Comparison of ENCODE assay signal across 14 cellular contexts in genomic region chr10:102626026-102626686, GRCh38. TPM values are rescaled to one million over a fixed set of nuclear protein-coding genes. Genes with fewer than 3 reads are reported as not detected.
DNase-seq lines count a peak whose midpoint lies in the region; ATAC-seq and TF ChIP-seq lines count a peak whose summit lies in the region.
"Had no signal": no experiment of that assay in that cellular context is flagged by ENCODE, and none has a peak within 500 bp of the region (broad histone marks: within the 10 kb centered on the region; RNA-seq: fewer than 3 reads in every experiment).

No MANE protein-coding gene starts in this region.

- no peak overlapping the region for H3K4me3 Mint-ChIP-seq in GM23338
- H3K4me3 Mint-ChIP-seq: activated CD4-positive, alpha-beta memory T cell treated with anti-CD3 and anti-CD28 coated beads for 36 hours; natural killer cell treated with Interleukin-12 subunit alpha and Interleukin-12 subunit beta and Interleukin-15 and Interleukin-18, amount 100 ng/mL, for 72 hours had no signal

- peak overlapping the region; percentile 76 for H3K4me2 ChIP-seq in GM23338

- no peaks in the 10 kb centered on the region for H3K79me2 ChIP-seq in GM23338 (replicated peaks; ENCODE audit: insufficient read depth)

- H3K36me3 ChIP-seq in GM23338 (ENCODE audit: insufficient read depth), result no peaks in the 10 kb centered on the region
- no peaks in the 10 kb centered on the region for H3K36me3 ChIP-seq in muscle layer of colon (ENCODE audit: insufficient read depth, low read length)
- H3K36me3 ChIP-seq in stomach, result peaks cover 6 to 21% (median 14%) of the 10 kb centered on the region in 4 donors

- 0 out of 2 replicates have a peak overlapping the region, but pooled peaks have one; percentile 65 for H3K27ac Mint-ChIP-seq in GM23338
- H3K27ac Mint-ChIP-seq: activated CD4-positive, alpha-beta memory T cell treated with anti-CD3 and anti-CD28 coated beads for 36 hours had no signal

- no peaks in the 10 kb centered on the region for H3K9me3 Mint-ChIP-seq in GM23338
- H3K9me3 Mint-ChIP-seq: activated CD4-positive, alpha-beta memory T cell treated with anti-CD3 and anti-CD28 coated beads for 36 hours; natural killer cell treated with Interleukin-12 subunit alpha and Interleukin-12 subunit beta and Interleukin-15 and Interleukin-18, amount 100 ng/mL, for 72 hours had no signal

- peaks cover 69% of the 10 kb centered on the region for H3K4me1 Mint-ChIP-seq in GM23338

- H3K9me2 ChIP-seq in GM23338 (ENCODE audit: insufficient read depth), result no peaks in the 10 kb centered on the region

- H3F3A ChIP-seq in GM23338 (replicated peaks; ENCODE audit: low read depth), result peaks cover 10% of the 10 kb centered on the region; the same call in 1 of the 2 replicates

- no peak for TF ChIP-seq EP300 in stomach (IDR thresholded peaks at IDR 0.05)

- H3K9me3 ChIP-seq in muscle layer of colon (ENCODE audit: low read length) (no peaks in the 10 kb centered on the region), stomach (no peaks in the 10 kb centered on the region)

- no peaks in the 10 kb centered on the region for H4K20me1 ChIP-seq in GM23338 (replicated peaks; ENCODE audit: insufficient read depth)

- TF ChIP-seq POLR2A in stomach (IDR thresholded peaks at IDR 0.05), result no peak

- H3K27ac ChIP-seq in GM23338 (ENCODE audit: low read depth) (0 out of 2 replicates have a peak overlapping the region, but pooled peaks have one; percentile 97), caudate nucleus (ENCODE audit: low read depth, low read length) (peak overlapping the region; percentile 19), muscle layer of colon (ENCODE audit: low read depth, low read length) (peak overlapping the region; percentile 95), stomach (peak overlapping the region in 4 of 5 donors; percentile 81 to 87 (median 86))

- peaks cover 25% of the 10 kb centered on the region for H3K27me3 Mint-ChIP-seq in GM23338 (ENCODE audit: insufficient read depth, low read depth, poor library complexity)
- H3K27me3 Mint-ChIP-seq: activated CD4-positive, alpha-beta memory T cell treated with anti-CD3 and anti-CD28 coated beads for 36 hours; natural killer cell treated with Interleukin-12 subunit alpha and Interleukin-12 subunit beta and Interleukin-15 and Interleukin-18, amount 100 ng/mL, for 72 hours had no signal

- DNase-seq in GM23338 (ENCODE audit: low spot score), result no peak
- DNase-seq in caudate nucleus (lab: John Stamatoyannopoulos, UW), result no peak
- DNase-seq in stomach, result no peak
- DNase-seq in GM19238 (ENCODE audit: insufficient read length, low spot score), result no peak
- no peak for DNase-seq in hepatic stellate cell (ENCODE audit: low spot score)
- no peak for DNase-seq in NCI-H2171 (lab: John Stamatoyannopoulos, UW)
- DNase-seq in DMS79 treated with DMSO at 0.1 percent for 48 hours (lab: John Stamatoyannopoulos, UW), result no peak
- DNase-seq: activated CD4-positive, alpha-beta memory T cell treated with anti-CD3 and anti-CD28 coated beads for 36 hours; activated naive CD4-positive, alpha-beta T cell treated with Interleukin-2 at 50 U/mL for 16 hours; C1 segment of cervical spinal cord; NCI-H2171 treated with DMSO at 0.1 percent for 48 hours; stimulated activated CD8-positive, alpha-beta memory T cell treated with anti-CD3 and anti-CD28 coated beads, Interleukin-4, amount 100 ng/mL, for 48 hours had no signal

- peak overlapping the region; percentile 30 for H3K9ac ChIP-seq in muscle layer of colon (ENCODE audit: low read length)

- no peak for TF ChIP-seq CTCF in GM23338 (conservative IDR thresholded peaks at IDR 0.05; ENCODE audit: low read depth in 2 of 2)
- TF ChIP-seq CTCF in stomach (IDR thresholded peaks at IDR 0.05), result no peak

- H2AFZ ChIP-seq in GM23338, result no peak overlapping the region

- H3K4me1 ChIP-seq in GM23338 (ENCODE audit: insufficient read depth) (peaks cover 50% of the 10 kb centered on the region), muscle layer of colon (ENCODE audit: insufficient read depth, low read length) (peaks cover 77% of the 10 kb centered on the region), stomach (peaks cover 43 to 77% (median 61%) of the 10 kb centered on the region in 4 donors)

- whole genome bisulfite sequencing in stomach, 5 donors, result 75 to 80% (median 76%) methylated on average over 9 to 10 of the region's 10 CpGs

- ATAC-seq in GM23338, result no peak
- ATAC-seq: natural killer cell treated with Interleukin-12 subunit alpha and Interleukin-12 subunit beta and Interleukin-15 and Interleukin-18, amount 100 ng/mL, for 72 hours had no signal

- no peaks in the 10 kb centered on the region; the same call in 2 of the 3 replicates for H3K36me3 Mint-ChIP-seq in GM23338 (ENCODE audit: low read depth)
- H3K36me3 Mint-ChIP-seq: activated CD4-positive, alpha-beta memory T cell treated with anti-CD3 and anti-CD28 coated beads for 36 hours; natural killer cell treated with Interleukin-12 subunit alpha and Interleukin-12 subunit beta and Interleukin-15 and Interleukin-18, amount 100 ng/mL, for 72 hours had no signal

- intact Hi-C loops in stomach (cut with DNase I; ENCODE audit: low total_unique reads), result no loop called here

- H3K27me3 ChIP-seq in GM23338 (ENCODE audit: insufficient read depth), result no peaks in the 10 kb centered on the region
- no peaks in the 10 kb centered on the region for H3K27me3 ChIP-seq in muscle layer of colon (ENCODE audit: control insufficient read depth in 1 of 2, insufficient read depth in 2 of 2, low read length in 2 of 2)
- no peaks in the 10 kb centered on the region for H3K27me3 ChIP-seq in stomach

- no peak overlapping the region for H3K4me3 ChIP-seq in GM23338
- no peak overlapping the region for H3K4me3 ChIP-seq in muscle layer of colon (ENCODE audit: low read depth in 1 of 2, low read length in 2 of 2)
- no peak overlapping the region for H3K4me3 ChIP-seq in stomach

TF ChIP-seq in GM23338, 12 proteins besides CTCF, POLR2A, EP300 and RAD21 (continues in another document):
- TF ChIP-seq ZNF114 (CRISPR knock-in tag; IDR thresholded peaks at IDR 0.05), result no peak
- no peak for TF ChIP-seq REST (IDR thresholded peaks at IDR 0.05; ENCODE audit: unreplicated experiment)

RNA-seq across cellular contexts. Expression of gene TRIM8, which starts 18.1 kb away (rescaled TPM):
- 33.4 and 36.7 TPM in 2 replicates for total RNA-seq in GM23338 (2014; rRNA removed; shearing (Covaris generic))
- polyA plus RNA-seq in GM23338 (2016; fragmentation: Nextera tagmentation; extraction: Ambion mirVana) (15.1 and 20.2 TPM in 2 replicates), stomach (10 to 100 TPM; 45.6 to 83.2 (median 68.4) TPM)
- 100 to 1,000 TPM in 3 of 5 donors, 10 to 100 TPM in 2; 40.0 to 253 (median 149) TPM for total RNA-seq in stomach

Comparison
In these comparisons a context has a peak if more than half of its experiments do, and no peak if none do; other contexts are left out.
1. H3K27ac ChIP-seq: peak in every context shown above with its lines; median percentile 97 in GM23338; 95 in muscle layer of colon; 86 in stomach; 19 in caudate nucleus.